Comparison of ENCODE assay signal across 15 cellular contexts in genomic region chr2:135951071-135951583, GRCh38. TPM values are rescaled to one million over a fixed set of nuclear protein-coding genes. Genes with fewer than 3 reads are reported as not detected.
A peak's percentile ranks its signal among the peaks of the same experiment; 100 is the strongest.
DNase-seq lines count a peak whose midpoint lies in the region; ATAC-seq and TF ChIP-seq lines count a peak whose summit lies in the region.
"Had no signal": no experiment of that assay in that cellular context is flagged by ENCODE, and none has a peak within 500 bp of the region (broad histone marks: within the 10 kb centered on the region; RNA-seq: fewer than 3 reads in every experiment).

No MANE protein-coding gene starts in this region.

- no TSS peak for BruUV-seq in Calu3 (replicated peaks; lab: Mats Ljungman, UMichigan)

- H3K4me3 Mint-ChIP-seq in Calu3 (ENCODE audit: low read depth, unreplicated experiment), result no peak overlapping the region
- no peak overlapping the region for H3K4me3 Mint-ChIP-seq in H9
- no peak overlapping the region for H3K4me3 Mint-ChIP-seq in central memory CD8-positive, alpha-beta T cell
- H3K4me3 Mint-ChIP-seq: neural crest cell had no signal

- H3K23me2 ChIP-seq in H9 (ENCODE audit: insufficient read length, low read depth, low read length, poor library complexity, severe bottlenecking), result no peaks in the 10 kb centered on the region

- H2BK5ac ChIP-seq in H9 (ENCODE audit: insufficient read length, low read length), result no peak overlapping the region

- CTCF ChIA-PET in Calu3 (lab: Charles Lee), result no interaction called here

- intact Hi-C loops in Calu3 (cut with micrococcal nuclease; ENCODE audit: unreplicated experiment), result no loop called here
- intact Hi-C loops in left colon (cut with DNase I, micrococcal nuclease), result no loop called here

- H3K18ac ChIP-seq in H9 (ENCODE audit: insufficient read length, low read depth, low read length), result no peak overlapping the region

- TF ChIP-seq CTCF in Calu3 (IDR thresholded peaks at IDR 0.05; ENCODE audit: unreplicated experiment), result no peak
- TF ChIP-seq CTCF in H9 (conservative IDR thresholded peaks at IDR 0.05), result no peak

- no peak overlapping the region for H2AFZ ChIP-seq in H9 (ENCODE audit: low read length)

- H2AK5ac ChIP-seq in H9 (ENCODE audit: insufficient read length, low read length), result no peak overlapping the region

- no peaks in the 10 kb centered on the region for H3K27me3 Mint-ChIP-seq in Calu3 (ENCODE audit: unreplicated experiment)
- no peaks in the 10 kb centered on the region for H3K27me3 Mint-ChIP-seq in H9 (ENCODE audit: low read depth)
- no peaks in the 10 kb centered on the region for H3K27me3 Mint-ChIP-seq in central memory CD8-positive, alpha-beta T cell

- no peak overlapping the region for H4K91ac ChIP-seq in H9 (ENCODE audit: insufficient read length, low read depth, low read length)

- H3K9ac ChIP-seq in H9 (ENCODE audit: extremely low read depth, insufficient read length, low read length), result no peak overlapping the region

- no peak overlapping the region for H3K4me2 ChIP-seq in H9 (ENCODE audit: insufficient read depth, insufficient read length, low read length)

- H3K79me1 ChIP-seq in H9 (ENCODE audit: insufficient read depth, low read depth, low read length, poor library complexity, severe bottlenecking), result no peaks in the 10 kb centered on the region

- no peak overlapping the region for H3K4ac ChIP-seq in H9 (ENCODE audit: low read depth, low read length)

- H3K9me3 Mint-ChIP-seq in Calu3 (ENCODE audit: low read depth, unreplicated experiment), result peaks cover 4% of the 10 kb centered on the region
- H3K9me3 Mint-ChIP-seq in H9, result no peaks in the 10 kb centered on the region
- H3K9me3 Mint-ChIP-seq in central memory CD8-positive, alpha-beta T cell, result no peaks in the 10 kb centered on the region

- ATAC-seq in central memory CD8-positive, alpha-beta T cell (replicated peaks; ENCODE audit: extremely low read depth, poor library complexity, severe bottlenecking), result no peak
- ATAC-seq in GM21786 (IDR thresholded peaks at IDR 0.05; ENCODE audit: unreplicated experiment) (no peak), left colon (no peak), GM21390 (IDR thresholded peaks at IDR 0.05; ENCODE audit: unreplicated experiment) (no peak)
- ATAC-seq: HepG2 had no signal

- no peaks in the 10 kb centered on the region for H4K20me1 ChIP-seq in H9 (ENCODE audit: control insufficient read depth, insufficient read depth, insufficient read length)

- no peak overlapping the region for H3T11ph ChIP-seq in H9 (ENCODE audit: low read length)

- no peak overlapping the region for H3K14ac ChIP-seq in H9 (ENCODE audit: insufficient read depth, low read length)

- H3K56ac ChIP-seq in H9 (ENCODE audit: insufficient read length, low read depth, low read length), result no peak overlapping the region

- H3K9me3 ChIP-seq in H9 (ENCODE audit: control insufficient read depth, low read depth, low read length), result no peaks in the 10 kb centered on the region
- H3K9me3 ChIP-seq: BE2C had no signal

- H3K36me3 Mint-ChIP-seq in Calu3 (ENCODE audit: insufficient read depth, unreplicated experiment) (no peaks in the 10 kb centered on the region), H9 (ENCODE audit: insufficient read depth in 1 of 3, low read depth in 3 of 3) (peaks cover 7 to 15% (median 11%) of the 10 kb centered on the region in 3 experiments)
- H3K36me3 Mint-ChIP-seq in central memory CD8-positive, alpha-beta T cell (ENCODE audit: insufficient read depth), result peaks cover 12% of the 10 kb centered on the region

- H2BK120ac ChIP-seq in H9 (ENCODE audit: low read depth, low read length, poor library complexity, severe bottlenecking), result no peak overlapping the region

- peak overlapping the region; percentile 23 for H3K27ac Mint-ChIP-seq in Calu3 (ENCODE audit: unreplicated experiment)
- peak overlapping the region in 2 of 3 experiments; percentile 37 to 50; a peak in 2 of 7 replicates for H3K27ac Mint-ChIP-seq in H9
- H3K27ac Mint-ChIP-seq in central memory CD8-positive, alpha-beta T cell (ENCODE audit: low read depth), result peak overlapping the region; percentile 97
- H3K27ac Mint-ChIP-seq: activated T-helper 2 cell treated with anti-CD3 and anti-CD28 coated beads, Interferon-gamma antibody, Interleukin-2, Interleukin-4, amounts not matched to agents 10 μg/mL and 5 μg/mL and 100 μg/mL, durations not matched to agents 14 hours and 24 hours and 36 hours had no signal

- H4K8ac ChIP-seq in H9 (replicated peaks; ENCODE audit: insufficient read length, low read depth, low read length), result no peak overlapping the region

- peaks cover 34% of the 10 kb centered on the region for H3K4me1 Mint-ChIP-seq in Calu3 (ENCODE audit: low read depth, unreplicated experiment)
- peaks cover 3 to 4% of the 10 kb centered on the region in 2 experiments; a peak in 2 of 4 replicates for H3K4me1 Mint-ChIP-seq in H9
- H3K4me1 Mint-ChIP-seq in central memory CD8-positive, alpha-beta T cell, result peaks cover 47% of the 10 kb centered on the region

- H2BK20ac ChIP-seq in H9 (ENCODE audit: low read depth, low read length, poor library complexity, severe bottlenecking), result no peak overlapping the region

- DNase-seq in Calu3 (no peak), H9 (no peak), NCI-H524 treated with DMSO at 0.1 percent for 48 hours (lab: John Stamatoyannopoulos, UW) (peak; percentile 64), left colon (no peak)
- DNase-seq in central memory CD8-positive, alpha-beta T cell (ENCODE audit: low spot score in 2 of 2), result no peak
- DNase-seq: BE2C; midbrain; MM.1S; NCI-H187 treated with DMSO at 0.1 percent for 48 hours; stimulated activated CD8-positive, alpha-beta memory T cell treated with anti-CD3 and anti-CD28 coated beads, Interleukin-4, amount 100 ng/mL, for 48 hours had no signal

- H3K23ac ChIP-seq in H9 (ENCODE audit: insufficient read length, low read depth, low read length), result no peak overlapping the region

- H4K5ac ChIP-seq in H9 (ENCODE audit: insufficient read length, low read depth, low read length), result no peak overlapping the region

- H3K27me3 ChIP-seq in H9 (ENCODE audit: insufficient read depth, low read length), result no peaks in the 10 kb centered on the region
- H3K27me3 ChIP-seq: BE2C had no signal

- H2BK12ac ChIP-seq in H9 (ENCODE audit: insufficient read length, low read depth, low read length), result no peak overlapping the region

- WGBS in H9 (ENCODE audit: extremely low coverage, insufficient read length, low lambda C conversion rate), result no CpG with 5 or more reads among the region's 2 CpGs

- H2BK15ac ChIP-seq in H9 (ENCODE audit: low read depth, low read length), result no peak overlapping the region

- H3K79me2 ChIP-seq in H9 (ENCODE audit: insufficient read depth, low read length), result peaks cover 2% of the 10 kb centered on the region; the same call in 1 of the 2 replicates

- no peaks in the 10 kb centered on the region for H3K4me1 ChIP-seq in H9 (ENCODE audit: insufficient read depth, low read length)
- H3K4me1 ChIP-seq: BE2C had no signal

- no peak overlapping the region for H3K27ac ChIP-seq in H9 (ENCODE audit: insufficient read length, low read depth, low read length)

RNA-seq across cellular contexts. Expression of gene DARS1, which starts 34.3 kb away (rescaled TPM):
- total RNA-seq in Calu3 (2022) (57.5 and 63.3 TPM in 2 replicates), H9 (2021) (117 and 122 TPM in 2 replicates), left colon (10 to 100 TPM; 37.9 to 41.7 TPM)

Comparison
In these comparisons a context has a peak if more than half of its experiments do, and no peak if none do; other contexts are left out.
1. H3K27ac Mint-ChIP-seq: peak in every context shown above with its lines; median percentile 97 in central memory CD8-positive, alpha-beta T cell; 44 in H9; 23 in Calu3.